In genomic region chr17:30391534-30391933, GRCh38 we compare ENCODE assay signal across 22 cellular contexts.
DNase-seq lines count a peak whose midpoint lies in the region; FAIRE-seq and TF ChIP-seq lines count a peak whose summit lies in the region.
"Had no signal": no experiment of that assay in that cellular context is flagged by ENCODE, and none has a peak within 500 bp of the region (broad histone marks: within the 10 kb centered on the region; RNA-seq: fewer than 3 reads in every experiment).

No MANE protein-coding gene starts in this region.

- peak; percentile 48 for FAIRE-seq in D721Med (lab: Jason Lieb, UNC)
- FAIRE-seq: A549, GM12892, H1 had no signal

- no peaks in the 10 kb centered on the region for H3K27me3 Mint-ChIP-seq in nephron progenitor cell (ENCODE audit: low read depth, poor library complexity)
- H3K27me3 Mint-ChIP-seq: CD4-positive, alpha-beta T cell; CD8-positive, alpha-beta memory T cell had no signal

- peaks cover 25% of the 10 kb centered on the region for H3K4me1 Mint-ChIP-seq in nephron progenitor cell

- no peak overlapping the region for H3K4me3 Mint-ChIP-seq in nephron progenitor cell
- H3K4me3 Mint-ChIP-seq: CD14-positive monocyte; CD4-positive, alpha-beta T cell; CD8-positive, alpha-beta memory T cell had no signal

- TF ChIP-seq CTCF in D721Med (IDR thresholded peaks at IDR 0.05; ENCODE audit: insufficient read depth, missing control alignments) (peak; percentile 9), nephron progenitor cell (IDR thresholded peaks at IDR 0.05) (no peak)

- H3K36me3 Mint-ChIP-seq in nephron progenitor cell (ENCODE audit: low read depth): peaks cover 45% of the 10 kb centered on the region

- H3K9me3 Mint-ChIP-seq in nephron progenitor cell: no peaks in the 10 kb centered on the region
- H3K9me3 Mint-ChIP-seq: CD4-positive, alpha-beta T cell; CD8-positive, alpha-beta memory T cell had no signal

- peak overlapping the region; percentile 61 for H3K27ac Mint-ChIP-seq in nephron progenitor cell
- H3K27ac Mint-ChIP-seq: CD4-positive, alpha-beta T cell; CD8-positive, alpha-beta memory T cell had no signal

- DNase-seq in D721Med (ENCODE audit: insufficient read length, low spot score): peak; percentile 22
- DNase-seq in NCI-H82 treated with DMSO at 0.1 percent for 48 hours (lab: John Stamatoyannopoulos, UW; ENCODE audit: unreplicated experiment): peak; percentile 66
- no peak for DNase-seq in nephron progenitor cell
- DNase-seq in NCI-H526 treated with DMSO at 0.1 percent for 48 hours (lab: John Stamatoyannopoulos, UW): no peak
- DNase-seq in NCI-H128 (lab: John Stamatoyannopoulos, UW; ENCODE audit: unreplicated experiment): no peak
- no peak for DNase-seq in germinal center (ENCODE audit: low spot score)
- DNase-seq in NCI-H1105 (lab: John Stamatoyannopoulos, UW): no peak
- DNase-seq: 8988T; ACHN; AML-193; BE2C; CD4-positive, alpha-beta T cell; CD8-positive, alpha-beta memory T cell; DMS153; DND-41; GM23248; H7; HCEC 1CT had no signal

Comparison
In these comparisons a context has a peak if more than half of its experiments do, and no peak if none do; other contexts are left out.
1. DNase-seq: peak in D721Med (single experiment) and NCI-H82 treated with DMSO at 0.1 percent for 48 hours (single experiment); none in nephron progenitor cell (single experiment), NCI-H526 treated with DMSO at 0.1 percent for 48 hours (single experiment), NCI-H128 (single experiment), germinal center (single experiment) and NCI-H1105 (single experiment).